20 cellular contexts compared by ENCODE assay signal in the genomic region with DNA sequence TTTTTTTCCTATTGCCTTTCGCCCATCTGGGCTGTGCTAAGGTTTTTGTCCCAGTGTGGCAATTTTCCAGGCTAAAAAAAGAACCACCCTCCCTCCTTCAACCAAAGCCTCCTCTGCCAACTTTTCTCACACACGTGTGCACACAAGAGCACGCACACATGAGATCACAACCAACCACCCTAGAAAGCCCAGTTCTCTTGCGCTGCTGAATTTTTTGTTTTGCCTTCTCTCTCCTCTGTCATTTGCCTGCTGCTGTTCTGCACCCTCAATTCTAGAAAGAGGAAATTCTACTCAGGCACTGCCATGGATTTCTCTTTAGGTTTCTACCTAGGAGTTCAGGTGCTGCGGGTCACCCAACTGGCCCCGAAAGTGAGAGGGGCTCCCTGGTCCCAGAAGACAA. TPM values are rescaled to one million over a fixed set of nuclear protein-coding genes. Genes with fewer than 3 reads are reported as not detected.
DNase-seq lines count a peak whose midpoint lies in the region; ATAC-seq and TF ChIP-seq lines count a peak whose summit lies in the region.
"Had no signal": no experiment of that assay in that cellular context is flagged by ENCODE, and none has a peak within 500 bp of the region (broad histone marks: within the 10 kb centered on the region; RNA-seq: fewer than 3 reads in every experiment).

No MANE protein-coding gene starts in this region.

- H3K9me3 ChIP-seq in GM23248 (ENCODE audit: low read depth), result no peaks in the 10 kb centered on the region
- H3K9me3 ChIP-seq: SJSA1, upper lobe of right lung had no signal

- H3K27me3 Mint-ChIP-seq in GM23338 (ENCODE audit: insufficient read depth, low read depth, poor library complexity) (peaks cover 6% of the 10 kb centered on the region), activated B cell treated with CpG ODN at 0.5 μM for 24 hours (no peaks in the 10 kb centered on the region), nephron progenitor cell (ENCODE audit: low read depth, poor library complexity) (peaks cover 11% of the 10 kb centered on the region)

- H3K36me3 ChIP-seq in GM23338 (ENCODE audit: insufficient read depth), result no peaks in the 10 kb centered on the region
- no peaks in the 10 kb centered on the region for H3K36me3 ChIP-seq in GM23248 (ENCODE audit: low read depth)
- H3K36me3 ChIP-seq: SJSA1, upper lobe of right lung had no signal

- H3K27ac Mint-ChIP-seq in GM23338 (no peak overlapping the region; the same call in 1 of the 2 replicates), activated B cell treated with CpG ODN at 0.5 μM for 24 hours (peak overlapping the region; percentile 99), nephron progenitor cell (peak overlapping the region; percentile 12)

- H3K4me3 Mint-ChIP-seq in GM23338, result no peak overlapping the region
- H3K4me3 Mint-ChIP-seq in activated B cell treated with CpG ODN at 0.5 μM for 24 hours, result peak overlapping the region; percentile 62
- peak overlapping the region; percentile 48 for H3K4me3 Mint-ChIP-seq in nephron progenitor cell
- H3K4me3 Mint-ChIP-seq: activated T-cell treated with anti-CD3 and anti-CD28 coated beads, Interleukin-2, amount 50 U/mL, for 4 hours had no signal

- H3K9me2 ChIP-seq in GM23338 (ENCODE audit: insufficient read depth) (no peaks in the 10 kb centered on the region), GM23248 (ENCODE audit: insufficient read depth) (no peaks in the 10 kb centered on the region)

- POLR2A ChIA-PET in activated B cell treated with CpG ODN at 0.5 μM for 24 hours (lab: Charles Lee), result interaction anchor here (0.9 to 7.0 kb wide), 12 partner anchors 8 to 256 kb away, joined by 4 to 94 read pairs (median 10); a partner anchor contains a TSS

- H3K4me1 ChIP-seq in GM23338 (ENCODE audit: insufficient read depth) (peaks cover 38% of the 10 kb centered on the region), GM23248 (ENCODE audit: insufficient read depth) (no peaks in the 10 kb centered on the region)
- H3K4me1 ChIP-seq: SJSA1, upper lobe of right lung had no signal

- no peak for TF ChIP-seq CTCF in GM23338 (conservative IDR thresholded peaks at IDR 0.05; ENCODE audit: low read depth in 2 of 2)
- no peak for TF ChIP-seq CTCF in activated B cell treated with CpG ODN at 0.5 μM for 24 hours (IDR thresholded peaks at IDR 0.05)
- no peak for TF ChIP-seq CTCF in nephron progenitor cell (IDR thresholded peaks at IDR 0.05)

- no peak for ATAC-seq in GM23338
- peak; percentile 40 for ATAC-seq in activated B cell treated with CpG ODN at 0.5 μM for 24 hours (ENCODE audit: low read depth)
- no peak for ATAC-seq in GM21576 (IDR thresholded peaks at IDR 0.05; ENCODE audit: unreplicated experiment)
- ATAC-seq: activated T-cell treated with anti-CD3 and anti-CD28 coated beads, Interleukin-2, amount 50 U/mL, for 4 hours; GM12878; K562; upper lobe of right lung had no signal

- DNase-seq in NCI-H1092 treated with DMSO at 0.1 percent for 48 hours (lab: John Stamatoyannopoulos, UW) (peak; percentile 56), NCI-H1092 (lab: John Stamatoyannopoulos, UW) (no peak), GM23338 (ENCODE audit: low spot score) (no peak), activated B cell treated with CpG ODN at 0.5 μM for 24 hours (no peak), nephron progenitor cell (no peak), GM23248 (no peak)
- DNase-seq in activated CD8-positive, alpha-beta memory T cell treated with anti-CD3 and anti-CD28 coated beads for 24 hours, result no peak
- DNase-seq: activated CD4-positive, alpha-beta T cell treated with anti-CD3 and anti-CD28 coated beads, Interleukin-2, amount 50 U/mL, for 1 hour; activated T-cell treated with anti-CD3 and anti-CD28 coated beads, Interleukin-2, amount 50 U/mL, for 4 hours; central memory CD4-positive, alpha-beta T cell; effector CD8-positive, alpha-beta T cell; hypothalamus; NCI-H510A; OCI-M1; upper lobe of right lung had no signal

- H4K20me1 ChIP-seq in GM23338 (replicated peaks; ENCODE audit: insufficient read depth) (no peaks in the 10 kb centered on the region), GM23248 (ENCODE audit: insufficient read depth) (no peaks in the 10 kb centered on the region)

- H3K36me3 Mint-ChIP-seq in GM23338 (ENCODE audit: low read depth) (no peaks in the 10 kb centered on the region), activated B cell treated with CpG ODN at 0.5 μM for 24 hours (ENCODE audit: low read depth) (no peaks in the 10 kb centered on the region), nephron progenitor cell (ENCODE audit: low read depth) (no peaks in the 10 kb centered on the region)

- CTCF ChIA-PET in activated B cell treated with CpG ODN at 0.5 μM for 24 hours (lab: Charles Lee), result interaction anchor here (0.7 to 2.1 kb wide), 4 partner anchors 80 to 248 kb away, joined by 3 to 7 read pairs (median 4); no protein-coding TSS in a partner anchor

- H3K9me3 Mint-ChIP-seq in GM23338 (no peaks in the 10 kb centered on the region), activated B cell treated with CpG ODN at 0.5 μM for 24 hours (no peaks in the 10 kb centered on the region), nephron progenitor cell (no peaks in the 10 kb centered on the region)
- H3K9me3 Mint-ChIP-seq: activated T-cell treated with anti-CD3 and anti-CD28 coated beads, Interleukin-2, amount 50 U/mL, for 4 hours had no signal

- H2AFZ ChIP-seq in GM23338 (peak overlapping the region; percentile 97), GM23248 (no peak overlapping the region)

- no peak overlapping the region for H3K27ac ChIP-seq in GM23338 (ENCODE audit: low read depth)
- H3K27ac ChIP-seq in GM23248, result no peak overlapping the region
- H3K27ac ChIP-seq: SJSA1, upper lobe of right lung had no signal

- H3K27me3 ChIP-seq in GM23338 (ENCODE audit: insufficient read depth) (peaks cover 3% of the 10 kb centered on the region), GM23248 (replicated peaks; ENCODE audit: insufficient read depth) (peaks cover 35% of the 10 kb centered on the region)

- H3F3A ChIP-seq in GM23338 (replicated peaks; ENCODE audit: low read depth), result no peaks in the 10 kb centered on the region
- H3F3A ChIP-seq in GM23248 (ENCODE audit: insufficient read depth), result no peaks in the 10 kb centered on the region

- in situ Hi-C loops in GM23248 (cut with MboI), result no loop called here

- H3K4me1 Mint-ChIP-seq in GM23338, result peaks cover 26% of the 10 kb centered on the region
- peaks cover 98% of the 10 kb centered on the region for H3K4me1 Mint-ChIP-seq in activated B cell treated with CpG ODN at 0.5 μM for 24 hours
- peaks cover 85% of the 10 kb centered on the region for H3K4me1 Mint-ChIP-seq in nephron progenitor cell

- H3K4me3 ChIP-seq in GM23338 (no peak overlapping the region), GM23248 (no peak overlapping the region)
- H3K4me3 ChIP-seq: GM12878, K562, SJSA1, skin epidermis, upper lobe of right lung had no signal

- intact Hi-C loops in activated B cell treated with CpG ODN at 0.5 μM for 24 hours (cut with micrococcal nuclease), result no loop called here

- H3K9ac ChIP-seq in GM23248, result no peak overlapping the region

- H3K4me2 ChIP-seq in GM23338 (peak overlapping the region; percentile 49; the same call in 1 of the 2 replicates), GM23248 (ENCODE audit: unreplicated experiment) (no peak overlapping the region)

- WGBS in GM23248 (ENCODE audit: low coverage in 1 of 2, low lambda C conversion rate in 2 of 2, missing lambda C conversion rate in 2 of 2), 2 experiments, result 29 to 39% methylated on average over 6 of the region's 6 CpGs

- no peaks in the 10 kb centered on the region for H3K79me2 ChIP-seq in GM23338 (replicated peaks; ENCODE audit: insufficient read depth)
- H3K79me2 ChIP-seq in GM23248 (ENCODE audit: insufficient read depth), result no peaks in the 10 kb centered on the region

TF ChIP-seq in GM23338, 12 proteins besides CTCF, POLR2A, EP300 and RAD21 (continues in another document):
- no peak for TF ChIP-seq JUNB (IDR thresholded peaks at IDR 0.05; ENCODE audit: unreplicated experiment)

RNA-seq across cellular contexts. Expression of a gene that starts 8.6 kb away (rescaled TPM):
- 1.3 and 2.1 TPM in 2 replicates for total RNA-seq in GM23338 (2014; rRNA removed; shearing (Covaris generic))
- polyA plus RNA-seq in GM23338 (2016; fragmentation: Nextera tagmentation; extraction: Ambion mirVana) (2.1 and 2.5 TPM in 2 replicates), GM23248 (2016; fragmentation: Nextera tagmentation; extraction: Ambion mirVana) (0.15 and 0.16 TPM in 2 replicates)
- 200 and 213 TPM in 2 replicates for total RNA-seq in activated B cell treated with CpG ODN at 0.5 μM for 24 hours
- total RNA-seq in GM23248 (2014; rRNA removed; shearing (Covaris generic)), result not detected in 2 replicates

Comparison
In these comparisons a context has a peak if more than half of its experiments do, and no peak if none do; other contexts are left out.
1. RNA of a gene that starts 8.6 kb away (total RNA-seq): 200 to 213 TPM in activated B cell treated with CpG ODN at 0.5 μM for 24 hours; 1.3 to 2.1 TPM in GM23338 and not detected in GM23248; every median in the first group is over 10 times any median in the second.